18 cellular contexts compared by ENCODE assay signal in the genomic region with DNA sequence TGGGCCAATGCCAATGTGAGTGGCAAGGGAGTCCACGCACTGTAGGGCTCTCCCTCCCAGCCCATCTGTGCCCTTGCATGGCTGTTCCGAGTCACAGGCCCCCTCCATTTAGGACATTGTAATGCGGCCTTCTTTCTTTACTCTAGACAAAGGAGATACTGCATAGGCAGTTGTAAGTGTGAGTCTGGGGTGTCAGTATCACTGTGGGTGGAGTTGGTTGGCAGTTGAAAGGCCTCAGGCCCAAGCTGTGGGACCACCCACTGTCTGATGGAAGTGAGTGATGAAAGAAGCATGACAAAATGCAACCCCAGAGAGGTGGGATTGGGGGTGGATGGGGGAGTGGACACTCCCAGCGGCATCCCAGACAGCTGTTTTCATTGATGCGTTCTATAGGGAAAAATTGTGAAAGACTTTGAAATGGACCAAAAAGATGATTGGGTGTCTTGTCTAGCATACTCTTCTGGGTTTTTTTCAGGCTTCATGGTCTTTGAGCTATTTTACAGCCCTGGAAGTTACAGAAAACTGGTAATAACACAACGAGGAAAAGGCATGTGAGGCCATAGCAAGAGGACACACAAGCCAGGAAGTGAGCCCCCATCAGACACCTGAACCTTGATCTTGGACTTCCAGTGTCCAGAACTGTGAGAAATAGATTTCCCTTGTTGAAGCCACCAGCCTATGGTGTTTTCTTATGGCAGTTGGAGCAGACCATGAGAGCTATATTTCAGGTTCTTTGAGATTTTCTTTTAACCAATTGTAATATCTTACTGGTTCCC.
A peak's percentile ranks its signal among the peaks of the same experiment; 100 is the strongest.
DNase-seq lines count a peak whose midpoint lies in the region; ATAC-seq and TF ChIP-seq lines count a peak whose summit lies in the region.
"Had no signal": no experiment of that assay in that cellular context is flagged by ENCODE, and none has a peak within 500 bp of the region (broad histone marks: within the 10 kb centered on the region; RNA-seq: fewer than 3 reads in every experiment).

No MANE protein-coding gene starts in this region.

- 77% methylated on average over 6 of the region's 6 CpGs for WGBS in right cardiac atrium

- in situ Hi-C loops in ACHN (cut with HindIII; ENCODE audit: low pct_ligation_motif_present, low pct_unique_long_range_greater_than_20kb, low sequenced_read_pairs): no loop called here

- ATAC-seq in right cardiac atrium: no peak
- ATAC-seq in activated T-helper 17 cell treated with anti-CD3 and anti-CD28 coated beads, Interleukin-2, amount 50 U/mL, for 72 hours (replicated peaks): no peak
- ATAC-seq in T-cell (replicated peaks in 1 of 4): no peak

- CTCF ChIA-PET in T-cell (lab: Charles Lee): no interaction called here

- H3K27me3 ChIP-seq in right cardiac atrium (ENCODE audit: control insufficient read depth, insufficient read depth) (no peaks in the 10 kb centered on the region), layer of hippocampus (ENCODE audit: control insufficient read depth, insufficient read depth, low read length) (no peaks in the 10 kb centered on the region), breast epithelium (no peaks in the 10 kb centered on the region)
- H3K27me3 ChIP-seq: BLaER1 treated with 17β-estradiol and CSF1 and Interleukin-3, amounts not matched to agents 10 nM and 100 nM had no signal

- H3K27ac Mint-ChIP-seq in activated T-helper 17 cell treated with anti-CD3 and anti-CD28 coated beads, Interleukin-2, amount 50 U/mL, for 72 hours: peak overlapping the region; percentile 56
- H3K27ac Mint-ChIP-seq in T-cell: no peak overlapping the region
- H3K27ac Mint-ChIP-seq: IgD-negative memory B cell had no signal

- H3K4me3 Mint-ChIP-seq in activated T-helper 17 cell treated with anti-CD3 and anti-CD28 coated beads, Interleukin-2, amount 50 U/mL, for 72 hours: no peak overlapping the region
- H3K4me3 Mint-ChIP-seq in T-cell: no peak overlapping the region
- H3K4me3 Mint-ChIP-seq: IgD-negative memory B cell had no signal

- POLR2A ChIA-PET in T-cell (lab: Charles Lee): no interaction called here

- H3K9me3 ChIP-seq in right cardiac atrium (ENCODE audit: control insufficient read depth, low read length) (no peaks in the 10 kb centered on the region), breast epithelium (no peaks in the 10 kb centered on the region)

- peak; percentile 60 for DNase-seq in cardiac septum (ENCODE audit: low spot score)
- no peak for DNase-seq in right cardiac atrium
- DNase-seq in cerebellar cortex (ENCODE audit: low spot score): no peak
- DNase-seq in T-cell: no peak
- DNase-seq in ACHN: no peak
- no peak for DNase-seq in breast epithelium (ENCODE audit: low spot score in 2 of 2)
- DNase-seq: DMS 273 treated with DMSO at 0.1 percent for 48 hours, Kasumi-1, MM.1S, NCI-H1105, NCI-H187, NCI-H524 treated with DMSO at 0.1 percent for 48 hours, SHP77 had no signal

- no peaks in the 10 kb centered on the region for H3K27me3 Mint-ChIP-seq in activated T-helper 17 cell treated with anti-CD3 and anti-CD28 coated beads, Interleukin-2, amount 50 U/mL, for 72 hours
- H3K27me3 Mint-ChIP-seq in T-cell: peaks cover 6 to 11% of the 10 kb centered on the region in 2 donors

- H3K27ac ChIP-seq in right cardiac atrium (ENCODE audit: low read length): no peak overlapping the region
- peak overlapping the region; percentile 82 for H3K27ac ChIP-seq in layer of hippocampus (ENCODE audit: low read depth, low read length)
- H3K27ac ChIP-seq in breast epithelium: no peak overlapping the region
- H3K27ac ChIP-seq: 22Rv1 had no signal

- no peak for TF ChIP-seq CTCF in breast epithelium (IDR thresholded peaks at IDR 0.05)

- intact Hi-C loops in cardiac septum (cut with DNase I) (no loop called here), right cardiac atrium (cut with DNase I) (no loop called here), breast epithelium (cut with DNase I; ENCODE audit: low total_unique reads) (no loop called here)

- no peaks in the 10 kb centered on the region for H3K36me3 ChIP-seq in breast epithelium
- H3K36me3 ChIP-seq: BLaER1 treated with 17β-estradiol and CSF1 and Interleukin-3, amounts not matched to agents 10 nM and 100 nM had no signal

- peaks cover 4% of the 10 kb centered on the region for H3K4me1 Mint-ChIP-seq in activated T-helper 17 cell treated with anti-CD3 and anti-CD28 coated beads, Interleukin-2, amount 50 U/mL, for 72 hours
- peaks cover 0 to 7% (median 4%) of the 10 kb centered on the region in 3 donors for H3K4me1 Mint-ChIP-seq in T-cell

- TF ChIP-seq POLR2A in breast epithelium (IDR thresholded peaks at IDR 0.05): no peak

- H3K4me3 ChIP-seq in right cardiac atrium (ENCODE audit: low read length) (no peak overlapping the region), breast epithelium (no peak overlapping the region)
- H3K4me3 ChIP-seq: BLaER1 treated with 17β-estradiol and CSF1 and Interleukin-3, amounts not matched to agents 10 nM and 100 nM had no signal

- H3K4me1 ChIP-seq in right cardiac atrium (ENCODE audit: control insufficient read depth, insufficient read depth, low read length) (no peaks in the 10 kb centered on the region), breast epithelium (no peaks in the 10 kb centered on the region)

- no peaks in the 10 kb centered on the region for H3K36me3 Mint-ChIP-seq in activated T-helper 17 cell treated with anti-CD3 and anti-CD28 coated beads, Interleukin-2, amount 50 U/mL, for 72 hours (ENCODE audit: low read depth)
- no peaks in the 10 kb centered on the region for H3K36me3 Mint-ChIP-seq in T-cell
- H3K36me3 Mint-ChIP-seq: IgD-negative memory B cell had no signal

- no peaks in the 10 kb centered on the region for H3K9me3 Mint-ChIP-seq in activated T-helper 17 cell treated with anti-CD3 and anti-CD28 coated beads, Interleukin-2, amount 50 U/mL, for 72 hours
- no peaks in the 10 kb centered on the region for H3K9me3 Mint-ChIP-seq in T-cell
- H3K9me3 Mint-ChIP-seq: IgD-negative memory B cell had no signal
